In genomic region chr17:5785343-5785742, GRCh38 we compare ENCODE assay signal across 16 cellular contexts.
DNase-seq lines count a peak whose midpoint lies in the region; ATAC-seq, FAIRE-seq and TF ChIP-seq lines count a peak whose summit lies in the region.
"Had no signal": no experiment of that assay in that cellular context is flagged by ENCODE, and none has a peak within 500 bp of the region (broad histone marks: within the 10 kb centered on the region; RNA-seq: fewer than 3 reads in every experiment).

No MANE protein-coding gene starts in this region.

- POLR2A ChIA-PET in AG04450 (lab: Yijun Ruan, JAX): no interaction called here

- CTCF ChIA-PET in AG04450 (lab: Charles Lee): interaction anchor here (1.9 kb wide), 1 partner anchor 10 kb away, joined by 4 read pairs; no protein-coding TSS in a partner anchor

- FAIRE-seq in RCC 7860 (lab: Jason Lieb, UNC): peak; percentile 98
- FAIRE-seq: HTR-8/SVneo had no signal

- DNase-seq in AG04450 (ENCODE audit: low read depth, low spot score) (no peak), GM20000 (ENCODE audit: low spot score) (peak; percentile 44), RCC 7860 (ENCODE audit: low spot score) (peak; percentile 95), foreskin fibroblast (peak; percentile 71 to 83), NCI-H1694 (lab: John Stamatoyannopoulos, UW) (no peak)
- no peak for DNase-seq in stimulated activated CD4-positive, alpha-beta T cell treated with anti-CD3 and anti-CD28 coated beads, Interleukin-15, amount 100 ng/mL, for 24 hours
- DNase-seq in stimulated activated CD4-positive, alpha-beta T cell treated with anti-CD3 and anti-CD28 coated beads, Interleukin-4, amount 100 ng/mL, for 24 hours: no peak
- DNase-seq: AML-193, left lung, NCI-H187 treated with DMSO at 0.1 percent for 48 hours, occipital lobe, RPMI8226, stomach had no signal

- no peaks in the 10 kb centered on the region for H3K27me3 ChIP-seq in AG04450 (ENCODE audit: control insufficient read depth, insufficient read depth, low read length)

- H3K9me3 ChIP-seq in AG04450 (ENCODE audit: control insufficient read depth, insufficient read depth, low read length): peaks cover 10% of the 10 kb centered on the region; the same call in 1 of the 2 replicates

- TF ChIP-seq CTCF in AG04450 (IDR thresholded peaks at IDR 0.05; ENCODE audit: low read depth, low read length) (no peak), GM20000 (IDR thresholded peaks at IDR 0.05; ENCODE audit: extremely low read depth, missing control alignments) (no peak), foreskin fibroblast (IDR thresholded peaks at IDR 0.05; ENCODE audit: low read depth, low read length) (no peak)

- H3K4me3 ChIP-seq in AG04450 (ENCODE audit: low read depth, low read length) (no peak overlapping the region), foreskin fibroblast (ENCODE audit: low read depth in 1 of 2, low read length in 2 of 2) (no peak overlapping the region)
- H3K4me3 ChIP-seq: left lung, stomach had no signal

- ATAC-seq in HG03045 (IDR thresholded peaks at IDR 0.05; ENCODE audit: unreplicated experiment): no peak
- ATAC-seq: left lung had no signal

- peak overlapping the region; percentile 62 for H3K27ac ChIP-seq in AG04450 (ENCODE audit: low read depth, low read length)
- H3K27ac ChIP-seq: foreskin keratinocyte, left lung, stomach had no signal

Comparison
In these comparisons a context has a peak if more than half of its experiments do, and no peak if none do; other contexts are left out.
1. DNase-seq: peak in GM20000 (single experiment), RCC 7860 (single experiment) and foreskin fibroblast (2 of 2); none in AG04450 (single experiment), stimulated activated CD4-positive, alpha-beta T cell treated with anti-CD3 and anti-CD28 coated beads, Interleukin-15, amount 100 ng/mL, for 24 hours (single experiment), stimulated activated CD4-positive, alpha-beta T cell treated with anti-CD3 and anti-CD28 coated beads, Interleukin-4, amount 100 ng/mL, for 24 hours (single experiment) and NCI-H1694 (single experiment).